ENCODE assay signal across 1 cellular context in genomic region chr10:110007171-110007700, GRCh38.
TF ChIP-seq lines count a peak whose summit lies in the region.

No MANE protein-coding gene starts in this region.

TF ChIP-seq in HEK293, 187 proteins besides CTCF, POLR2A, EP300 and RAD21 (continued from another document and continues in another):
- peak; percentile 19; the same call in 1 of the 2 replicates for TF ChIP-seq REST (tag by site-specific recombination; IDR thresholded peaks at IDR 0.05)
- TF ChIP-seq ZNF394 (tag by site-specific recombination; IDR thresholded peaks at IDR 0.05; ENCODE audit: borderline replicate concordance) = peak; percentile 36; the same call in 1 of the 2 replicates
- TF ChIP-seq EGR2 (tag by site-specific recombination; IDR thresholded peaks at IDR 0.05; ENCODE audit: low read depth) = peak; percentile 95
- TF ChIP-seq ZNF501 (tag by site-specific recombination; IDR thresholded peaks at IDR 0.05) = peak; percentile 73; the same call in 1 of the 2 replicates
- peak; percentile 73; the same call in 1 of the 2 replicates for TF ChIP-seq ZFP37 (tag by site-specific recombination; IDR thresholded peaks at IDR 0.05)
- 0 out of 2 replicates have a peak, but pooled peaks have one; percentile 18 for TF ChIP-seq BCL11A (tag by site-specific recombination; IDR thresholded peaks at IDR 0.05; ENCODE audit: low read depth)
- TF ChIP-seq ATF2 (tag by site-specific recombination; IDR thresholded peaks at IDR 0.05; ENCODE audit: low read depth) = no peak
- TF ChIP-seq ZNF664 (tag by site-specific recombination; IDR thresholded peaks at IDR 0.05) = no peak
- TF ChIP-seq ZNF341 (tag by site-specific recombination; IDR thresholded peaks at IDR 0.05; ENCODE audit: low read depth) = 0 out of 2 replicates have a peak, but pooled peaks have one; percentile 5
- TF ChIP-seq PRDM10 (tag by site-specific recombination; IDR thresholded peaks at IDR 0.05) = peak; percentile 6; the same call in 1 of the 2 replicates
- TF ChIP-seq ZNF830 (tag by site-specific recombination; IDR thresholded peaks at IDR 0.05; ENCODE audit: low read depth) = no peak
- TF ChIP-seq MYNN (tag by site-specific recombination; IDR thresholded peaks at IDR 0.05; ENCODE audit: borderline replicate concordance) = no peak
- TF ChIP-seq ZNF785 (tag by site-specific recombination; IDR thresholded peaks at IDR 0.05) = no peak
- TF ChIP-seq KLF9 (tag by site-specific recombination; IDR thresholded peaks at IDR 0.05; ENCODE audit: low read depth) = no peak
- 0 out of 2 replicates have a peak, but pooled peaks have one; percentile 35 for TF ChIP-seq ZSCAN23 (tag by site-specific recombination; IDR thresholded peaks at IDR 0.05)
- TF ChIP-seq ZBTB44 (tag by site-specific recombination; IDR thresholded peaks at IDR 0.05) = peak; percentile 65; the same call in 1 of the 2 replicates
- TF ChIP-seq OVOL3 (tag by site-specific recombination; IDR thresholded peaks at IDR 0.05) = peak; percentile 53; the same call in 1 of the 2 replicates
- TF ChIP-seq ZNF18 (tag by site-specific recombination; IDR thresholded peaks at IDR 0.05) = no peak
- peak; percentile 37 for TF ChIP-seq SP2 (tag by site-specific recombination; IDR thresholded peaks at IDR 0.05)
- TF ChIP-seq ZBTB20 (tag by site-specific recombination; IDR thresholded peaks at IDR 0.05) = peak; percentile 31
- peak; percentile 40 for TF ChIP-seq SP7 (tag by site-specific recombination; IDR thresholded peaks at IDR 0.05)
- TF ChIP-seq ZIC2 (tag by site-specific recombination; IDR thresholded peaks at IDR 0.05) = peak; percentile 62
- TF ChIP-seq ZBTB8A (tag by site-specific recombination; IDR thresholded peaks at IDR 0.05) = peak; percentile 94
- peak; percentile 96 for TF ChIP-seq PATZ1 (tag by site-specific recombination; IDR thresholded peaks at IDR 0.05)
- TF ChIP-seq KLF16 (tag by site-specific recombination; IDR thresholded peaks at IDR 0.05) = 0 out of 2 replicates have a peak, but pooled peaks have one; percentile 32
- no peak for TF ChIP-seq ZNF544 (tag by site-specific recombination; IDR thresholded peaks at IDR 0.05)
- TF ChIP-seq ZSCAN30 (tag by site-specific recombination; IDR thresholded peaks at IDR 0.05) = peak; percentile 48; the same call in 1 of the 2 replicates
- TF ChIP-seq ZNF398 (tag by site-specific recombination; IDR thresholded peaks at IDR 0.05) = peak; percentile 66
- no peak for TF ChIP-seq ZNF155 (tag by site-specific recombination; IDR thresholded peaks at IDR 0.05)
- TF ChIP-seq ZNF514 (tag by site-specific recombination; IDR thresholded peaks at IDR 0.05) = no peak
- peak; percentile 53 for TF ChIP-seq WT1 (tag by site-specific recombination; IDR thresholded peaks at IDR 0.05)
- TF ChIP-seq ZEB2 (tag by site-specific recombination; IDR thresholded peaks at IDR 0.05) = 0 out of 2 replicates have a peak, but pooled peaks have one; percentile 23
- TF ChIP-seq ZFHX2 (tag by site-specific recombination; conservative IDR thresholded peaks at IDR 0.05) = peak; percentile 98
- TF ChIP-seq ZBTB10 (tag by site-specific recombination; IDR thresholded peaks at IDR 0.05) = peak; percentile 87
- TF ChIP-seq ZNF692 (tag by site-specific recombination; IDR thresholded peaks at IDR 0.05) = peak; percentile 57; the same call in 1 of the 2 replicates
- peak; percentile 26; the same call in 1 of the 2 replicates for TF ChIP-seq ZNF843 (tag by site-specific recombination; IDR thresholded peaks at IDR 0.05)
